In the genomic region with DNA sequence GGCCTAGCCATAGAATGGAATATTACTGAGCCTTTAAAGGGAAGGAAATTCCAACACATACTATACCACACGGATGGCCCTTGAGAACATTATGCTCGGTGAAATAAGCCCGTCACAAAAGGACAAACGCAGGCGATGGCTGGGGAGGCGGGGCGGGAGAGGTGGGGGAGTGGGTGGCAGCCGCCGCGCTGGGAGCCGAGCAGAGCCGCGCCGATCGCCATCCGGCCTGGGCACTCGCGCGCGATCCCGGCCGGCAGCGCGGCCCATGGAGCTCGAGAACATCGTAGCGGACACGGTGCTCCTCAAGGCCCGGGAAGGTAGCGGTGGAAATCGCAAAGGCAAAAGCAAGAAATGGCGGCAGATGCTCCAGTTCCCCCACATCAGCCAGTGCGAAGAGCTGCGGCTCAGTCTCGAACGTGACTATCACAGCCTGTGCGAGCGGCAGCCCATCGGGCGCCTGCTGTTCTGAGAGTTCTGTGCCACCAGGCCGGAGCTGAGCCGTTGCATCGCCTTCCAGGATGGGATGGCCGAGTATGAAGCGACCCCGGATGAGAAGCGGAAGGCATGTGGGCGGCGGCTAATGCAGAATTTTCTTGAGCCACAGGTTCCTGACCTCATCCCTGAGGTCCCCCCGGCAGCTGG, we compare ENCODE assay signal across 15 cellular contexts.
DNase-seq lines count a peak whose midpoint lies in the region; ATAC-seq and TF ChIP-seq lines count a peak whose summit lies in the region.
"Had no signal": no experiment of that assay in that cellular context is flagged by ENCODE, and none has a peak within 500 bp of the region (broad histone marks: within the 10 kb centered on the region; RNA-seq: fewer than 3 reads in every experiment).

No MANE protein-coding gene starts in this region.

- H3K27me3 ChIP-seq in stomach, result no peaks in the 10 kb centered on the region

- no peak for TF ChIP-seq POLR2A in stomach (IDR thresholded peaks at IDR 0.05)

- no peak for TF ChIP-seq CTCF in HFF-Myc (IDR thresholded peaks at IDR 0.05; ENCODE audit: low read depth, low read length, missing control alignments)
- TF ChIP-seq CTCF in stomach (IDR thresholded peaks at IDR 0.05), result no peak

- TF ChIP-seq EP300 in stomach (IDR thresholded peaks at IDR 0.05), result no peak

- H3K27ac ChIP-seq in stomach, result no peak overlapping the region
- H3K27ac ChIP-seq: cardiac muscle cell had no signal

- intact Hi-C loops in left ventricle myocardium superior (cut with micrococcal nuclease), result no loop called here
- intact Hi-C loops in stomach (cut with DNase I; ENCODE audit: low total_unique reads), result no loop called here

- H3K4me1 ChIP-seq in stomach, result no peaks in the 10 kb centered on the region

- H3K9me3 ChIP-seq in stomach, result no peaks in the 10 kb centered on the region

- H3K36me3 ChIP-seq in stomach, result no peaks in the 10 kb centered on the region
- H3K36me3 ChIP-seq: cardiac muscle cell had no signal

- ATAC-seq in left ventricle myocardium superior (peak; percentile 51), GM18870 (IDR thresholded peaks at IDR 0.05; ENCODE audit: unreplicated experiment) (no peak)
- ATAC-seq: stimulated activated naive CD8-positive, alpha-beta T cell treated with anti-CD3 and anti-CD28 coated beads, Interleukin-15, Interleukin-2, amounts not matched to agents 100 U/mL and 50 U/mL, for 24 hours had no signal

- DNase-seq in HFF-Myc (ENCODE audit: extremely low read depth, low read depth) (no peak), astrocyte of the hippocampus (ENCODE audit: low read depth, low spot score) (peak; percentile 42), left ventricle myocardium superior (no peak), stomach (no peak), islet precursor cell (no peak), GM19238 (ENCODE audit: insufficient read length, low spot score) (no peak)
- DNase-seq: activated CD4-positive, CD25-positive, alpha-beta regulatory T cell; activated T-cell treated with anti-CD3 and anti-CD28 coated beads, Interleukin-2, amount 50 U/mL, for 72 hours; MV-4-11; NCI-H345; stimulated activated CD4-positive, alpha-beta T cell treated with anti-CD3 and anti-CD28 coated beads, Interleukin-4, amount 100 ng/mL, for 24 hours; stimulated activated naive CD8-positive, alpha-beta T cell treated with anti-CD3 and anti-CD28 coated beads, Interleukin-15, Interleukin-2, amounts not matched to agents 100 U/mL and 50 U/mL, for 24 hours; SW 1271 had no signal

- H3K4me3 ChIP-seq in HFF-Myc (replicated peaks; ENCODE audit: low read depth, low read length), result peak overlapping the region; percentile 11
- peak overlapping the region in 3 of 4 donors; percentile 5 to 30 (median 26) for H3K4me3 ChIP-seq in stomach
- H3K4me3 ChIP-seq: cardiac muscle cell had no signal

- 51 to 72% (median 62%) methylated on average over 35 to 50 of the region's 50 CpGs for WGBS in stomach, 5 donors
